ENCODE assay signal across 34 cellular contexts in the genomic region with DNA sequence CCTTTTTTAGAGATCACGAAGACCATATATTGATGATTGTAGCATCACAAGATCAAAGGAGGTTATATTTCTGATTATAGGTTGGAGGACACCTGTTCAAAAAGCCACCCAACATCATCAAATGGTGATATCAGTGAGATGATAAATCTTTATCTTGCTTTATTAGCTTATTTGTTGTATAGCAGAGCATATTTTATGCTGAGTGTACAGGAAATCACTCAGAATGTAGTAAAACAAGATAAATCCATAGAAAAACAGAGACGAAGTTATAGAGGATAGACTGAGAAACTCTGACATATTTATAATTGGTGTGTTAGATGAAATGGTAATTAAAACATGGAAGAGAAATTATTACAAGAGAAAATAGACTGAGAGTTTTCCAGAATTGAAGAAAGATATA.
"Had no signal": no experiment of that assay in that cellular context is flagged by ENCODE, and none has a peak within 500 bp of the region (broad histone marks: within the 10 kb centered on the region; RNA-seq: fewer than 3 reads in every experiment).

No MANE protein-coding gene starts in this region.

- H3K9me3 ChIP-seq: MG63 had no signal

- H3K4me3 ChIP-seq: MG63 had no signal

- H3K27me3 ChIP-seq: MG63 had no signal

- DNase-seq: Karpas-422, Kasumi-1, MG63, MM.1S, MV-4-11, NCI-H1048, NCI-H1092, NCI-H1092 treated with DMSO at 0.1 percent for 48 hours, NCI-H1105, NCI-H1105 treated with DMSO at 0.1 percent for 48 hours, NCI-H1417, NCI-H1417 treated with DMSO at 0.1 percent for 48 hours, NCI-H1436, NCI-H1436 treated with DMSO at 0.1 percent for 48 hours, NCI-H146, NCI-H1694, NCI-H1694 treated with DMSO at 0.1 percent for 48 hours, NCI-H187, NCI-H187 treated with DMSO at 0.1 percent for 48 hours, NCI-H1930, NCI-H2029, NCI-H2029 treated with DMSO at 0.1 percent for 48 hours, NCI-H2081, NCI-H2081 treated with DMSO at 0.1 percent for 48 hours, NCI-H2107, NCI-H2171, NCI-H2171 treated with DMSO at 0.1 percent for 48 hours, NCI-H2227 treated with DMSO at 0.1 percent for 48 hours, NCI-H226, NCI-H345, NCI-H446, NCI-H446 treated with DMSO at 0.1 percent for 48 hours, NCI-H510A, NCI-H510A treated with DMSO at 0.1 percent for 48 hours had no signal

- H3K36me3 ChIP-seq: MG63 had no signal
